Comparison of ENCODE assay signal across 1 cellular context in the genomic region with DNA sequence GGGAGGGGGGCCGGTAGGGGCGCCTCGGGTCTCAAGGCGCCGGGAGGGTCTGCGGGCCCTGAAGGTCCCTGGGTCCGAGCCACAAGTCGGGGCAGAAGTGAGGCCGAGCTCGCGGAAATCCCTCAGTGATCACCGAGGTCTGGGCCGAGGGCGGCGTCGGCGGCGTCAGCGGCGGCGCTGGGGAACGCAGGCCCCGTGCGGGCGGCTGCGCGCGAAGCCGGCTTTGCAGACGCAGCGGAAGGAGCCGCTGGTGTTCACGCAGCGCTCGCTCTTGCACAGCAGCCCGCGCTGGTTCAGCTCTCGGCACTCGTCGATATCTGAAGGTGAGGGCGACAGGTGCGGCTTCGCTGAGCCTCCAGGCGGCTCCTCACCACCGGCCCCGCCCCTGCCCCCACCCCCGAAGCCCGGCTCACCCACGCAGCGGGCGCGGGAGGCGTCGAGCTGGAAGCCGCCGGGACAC.
TF ChIP-seq lines count a peak whose summit lies in the region.

No MANE protein-coding gene starts in this region.

TF ChIP-seq in K562, 482 proteins besides CTCF, POLR2A, EP300 and RAD21 (continued from another document):
- TF ChIP-seq, protein P1, sequence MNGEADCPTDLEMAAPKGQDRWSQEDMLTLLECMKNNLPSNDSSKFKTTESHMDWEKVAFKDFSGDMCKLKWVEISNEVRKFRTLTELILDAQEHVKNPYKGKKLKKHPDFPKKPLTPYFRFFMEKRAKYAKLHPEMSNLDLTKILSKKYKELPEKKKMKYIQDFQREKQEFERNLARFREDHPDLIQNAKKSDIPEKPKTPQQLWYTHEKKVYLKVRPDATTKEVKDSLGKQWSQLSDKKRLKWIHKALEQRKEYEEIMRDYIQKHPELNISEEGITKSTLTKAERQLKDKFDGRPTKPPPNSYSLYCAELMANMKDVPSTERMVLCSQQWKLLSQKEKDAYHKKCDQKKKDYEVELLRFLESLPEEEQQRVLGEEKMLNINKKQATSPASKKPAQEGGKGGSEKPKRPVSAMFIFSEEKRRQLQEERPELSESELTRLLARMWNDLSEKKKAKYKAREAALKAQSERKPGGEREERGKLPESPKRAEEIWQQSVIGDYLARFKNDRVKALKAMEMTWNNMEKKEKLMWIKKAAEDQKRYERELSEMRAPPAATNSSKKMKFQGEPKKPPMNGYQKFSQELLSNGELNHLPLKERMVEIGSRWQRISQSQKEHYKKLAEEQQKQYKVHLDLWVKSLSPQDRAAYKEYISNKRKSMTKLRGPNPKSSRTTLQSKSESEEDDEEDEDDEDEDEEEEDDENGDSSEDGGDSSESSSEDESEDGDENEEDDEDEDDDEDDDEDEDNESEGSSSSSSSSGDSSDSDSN (IDR thresholded peaks at IDR 0.05; ENCODE audit: borderline replicate concordance in 1 of 2, low read depth in 2 of 2, low read length in 2 of 2): no peak
- no peak for TF ChIP-seq MCM3 (IDR thresholded peaks at IDR 0.05)
- TF ChIP-seq, protein P2, sequence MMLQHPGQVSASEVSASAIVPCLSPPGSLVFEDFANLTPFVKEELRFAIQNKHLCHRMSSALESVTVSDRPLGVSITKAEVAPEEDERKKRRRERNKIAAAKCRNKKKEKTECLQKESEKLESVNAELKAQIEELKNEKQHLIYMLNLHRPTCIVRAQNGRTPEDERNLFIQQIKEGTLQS (IDR thresholded peaks at IDR 0.05): no peak
- TF ChIP-seq, protein P2 (CRISPR knock-in tag; conservative IDR thresholded peaks at IDR 0.05): no peak
- no peak for TF ChIP-seq SMAD1 (IDR thresholded peaks at IDR 0.05; ENCODE audit: low read depth, low read length, partially characterized antibody)
- peak; percentile 37; the same call in 1 of the 2 replicates for TF ChIP-seq RBFOX2 (IDR thresholded peaks at IDR 0.05; ENCODE audit: low read depth, low read length)
- no peak for TF ChIP-seq NFYB (IDR thresholded peaks at IDR 0.05; ENCODE audit: extremely low read depth, insufficient read length)
- TF ChIP-seq ZC3H4 (CRISPR knock-in tag; IDR thresholded peaks at IDR 0.05; ENCODE audit: borderline replicate concordance): no peak
- no peak for TF ChIP-seq PRMT5 (CRISPR knock-in tag; IDR thresholded peaks at IDR 0.05)
- TF ChIP-seq, protein P3, sequence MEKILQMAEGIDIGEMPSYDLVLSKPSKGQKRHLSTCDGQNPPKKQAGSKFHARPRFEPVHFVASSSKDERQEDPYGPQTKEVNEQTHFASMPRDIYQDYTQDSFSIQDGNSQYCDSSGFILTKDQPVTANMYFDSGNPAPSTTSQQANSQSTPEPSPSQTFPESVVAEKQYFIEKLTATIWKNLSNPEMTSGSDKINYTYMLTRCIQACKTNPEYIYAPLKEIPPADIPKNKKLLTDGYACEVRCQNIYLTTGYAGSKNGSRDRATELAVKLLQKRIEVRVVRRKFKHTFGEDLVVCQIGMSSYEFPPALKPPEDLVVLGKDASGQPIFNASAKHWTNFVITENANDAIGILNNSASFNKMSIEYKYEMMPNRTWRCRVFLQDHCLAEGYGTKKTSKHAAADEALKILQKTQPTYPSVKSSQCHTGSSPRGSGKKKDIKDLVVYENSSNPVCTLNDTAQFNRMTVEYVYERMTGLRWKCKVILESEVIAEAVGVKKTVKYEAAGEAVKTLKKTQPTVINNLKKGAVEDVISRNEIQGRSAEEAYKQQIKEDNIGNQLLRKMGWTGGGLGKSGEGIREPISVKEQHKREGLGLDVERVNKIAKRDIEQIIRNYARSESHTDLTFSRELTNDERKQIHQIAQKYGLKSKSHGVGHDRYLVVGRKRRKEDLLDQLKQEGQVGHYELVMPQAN (IDR thresholded peaks at IDR 0.05; ENCODE audit: borderline replicate concordance): no peak
- TF ChIP-seq MYC (IDR thresholded peaks at IDR 0.05; ENCODE audit: low read depth, low read length): no peak
- TF ChIP-seq MYC (CRISPR knock-in tag; IDR thresholded peaks at IDR 0.05; ENCODE audit: borderline replicate concordance, low read depth): no peak
- peak; percentile 60 for TF ChIP-seq PRPF4 (IDR thresholded peaks at IDR 0.05; ENCODE audit: insufficient read depth, low read depth, low read length, poor library complexity, severe bottlenecking)
- TF ChIP-seq KLF1 (tag; IDR thresholded peaks at IDR 0.05): no peak
- no peak for TF ChIP-seq CSDE1 (IDR thresholded peaks at IDR 0.05)
- TF ChIP-seq GTF2F1 (IDR thresholded peaks at IDR 0.05; ENCODE audit: low read depth, low read length): no peak
- TF ChIP-seq, protein P4, sequence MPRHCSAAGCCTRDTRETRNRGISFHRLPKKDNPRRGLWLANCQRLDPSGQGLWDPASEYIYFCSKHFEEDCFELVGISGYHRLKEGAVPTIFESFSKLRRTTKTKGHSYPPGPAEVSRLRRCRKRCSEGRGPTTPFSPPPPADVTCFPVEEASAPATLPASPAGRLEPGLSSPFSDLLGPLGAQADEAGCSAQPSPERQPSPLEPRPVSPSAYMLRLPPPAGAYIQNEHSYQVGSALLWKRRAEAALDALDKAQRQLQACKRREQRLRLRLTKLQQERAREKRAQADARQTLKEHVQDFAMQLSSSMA (CRISPR knock-in tag; IDR thresholded peaks at IDR 0.05): no peak
- TF ChIP-seq, protein P5, sequence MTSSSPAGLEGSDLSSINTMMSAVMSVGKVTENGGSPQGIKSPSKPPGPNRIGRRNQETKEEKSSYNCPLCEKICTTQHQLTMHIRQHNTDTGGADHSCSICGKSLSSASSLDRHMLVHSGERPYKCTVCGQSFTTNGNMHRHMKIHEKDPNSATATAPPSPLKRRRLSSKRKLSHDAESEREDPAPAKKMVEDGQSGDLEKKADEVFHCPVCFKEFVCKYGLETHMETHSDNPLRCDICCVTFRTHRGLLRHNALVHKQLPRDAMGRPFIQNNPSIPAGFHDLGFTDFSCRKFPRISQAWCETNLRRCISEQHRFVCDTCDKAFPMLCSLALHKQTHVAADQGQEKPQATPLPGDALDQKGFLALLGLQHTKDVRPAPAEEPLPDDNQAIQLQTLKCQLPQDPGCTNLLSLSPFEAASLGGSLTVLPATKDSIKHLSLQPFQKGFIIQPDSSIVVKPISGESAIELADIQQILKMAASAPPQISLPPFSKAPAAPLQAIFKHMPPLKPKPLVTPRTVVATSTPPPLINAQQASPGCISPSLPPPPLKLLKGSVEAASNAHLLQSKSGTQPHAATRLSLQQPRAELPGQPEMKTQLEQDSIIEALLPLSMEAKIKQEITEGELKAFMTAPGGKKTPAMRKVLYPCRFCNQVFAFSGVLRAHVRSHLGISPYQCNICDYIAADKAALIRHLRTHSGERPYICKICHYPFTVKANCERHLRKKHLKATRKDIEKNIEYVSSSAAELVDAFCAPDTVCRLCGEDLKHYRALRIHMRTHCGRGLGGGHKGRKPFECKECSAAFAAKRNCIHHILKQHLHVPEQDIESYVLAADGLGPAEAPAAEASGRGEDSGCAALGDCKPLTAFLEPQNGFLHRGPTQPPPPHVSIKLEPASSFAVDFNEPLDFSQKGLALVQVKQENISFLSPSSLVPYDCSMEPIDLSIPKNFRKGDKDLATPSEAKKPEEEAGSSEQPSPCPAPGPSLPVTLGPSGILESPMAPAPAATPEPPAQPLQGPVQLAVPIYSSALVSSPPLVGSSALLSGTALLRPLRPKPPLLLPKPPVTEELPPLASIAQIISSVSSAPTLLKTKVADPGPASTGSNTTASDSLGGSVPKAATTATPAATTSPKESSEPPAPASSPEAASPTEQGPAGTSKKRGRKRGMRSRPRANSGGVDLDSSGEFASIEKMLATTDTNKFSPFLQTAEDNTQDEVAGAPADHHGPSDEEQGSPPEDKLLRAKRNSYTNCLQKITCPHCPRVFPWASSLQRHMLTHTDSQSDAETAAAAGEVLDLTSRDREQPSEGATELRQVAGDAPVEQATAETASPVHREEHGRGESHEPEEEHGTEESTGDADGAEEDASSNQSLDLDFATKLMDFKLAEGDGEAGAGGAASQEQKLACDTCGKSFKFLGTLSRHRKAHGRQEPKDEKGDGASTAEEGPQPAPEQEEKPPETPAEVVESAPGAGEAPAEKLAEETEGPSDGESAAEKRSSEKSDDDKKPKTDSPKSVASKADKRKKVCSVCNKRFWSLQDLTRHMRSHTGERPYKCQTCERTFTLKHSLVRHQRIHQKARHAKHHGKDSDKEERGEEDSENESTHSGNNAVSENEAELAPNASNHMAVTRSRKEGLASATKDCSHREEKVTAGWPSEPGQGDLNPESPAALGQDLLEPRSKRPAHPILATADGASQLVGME (CRISPR knock-in tag; IDR thresholded peaks at IDR 0.05): no peak
